In genomic region chr5:9831823-9832222, GRCh38 we compare ENCODE assay signal across 26 cellular contexts.
"Had no signal": no experiment of that assay in that cellular context is flagged by ENCODE, and none has a peak within 500 bp of the region (broad histone marks: within the 10 kb centered on the region; RNA-seq: fewer than 3 reads in every experiment).

No MANE protein-coding gene starts in this region.

- H3K4me1 ChIP-seq: colonic mucosa, left lung, lower lobe of right lung, right atrium auricular region, stomach, suprapubic skin, tibial nerve had no signal

- H3K27me3 ChIP-seq: colonic mucosa, left lung, right atrium auricular region, suprapubic skin, tibial nerve had no signal

- H3K36me3 ChIP-seq: colonic mucosa, left lung, lower lobe of right lung, right atrium auricular region, stomach, suprapubic skin, tibial nerve had no signal

- ATAC-seq: activated CD4-positive, CD25-positive, alpha-beta regulatory T cell treated with anti-CD3 and anti-CD28 coated beads, Interleukin-2, amount 50 U/mL, for 24 hours; activated naive CD8-positive, alpha-beta T cell treated with anti-CD3 and anti-CD28 coated beads, Interleukin-2, amount 50 U/mL, for 24 hours; activated T-cell treated with anti-CD3 and anti-CD28 coated beads, Interleukin-2, amount 50 U/mL, for 4 hours; activated T-helper 17 cell treated with anti-CD3 and anti-CD28 coated beads, Interleukin-2, amount 50 U/mL, for 72 hours; left lung; lower lobe of right lung; natural killer cell treated with Interleukin-12 subunit alpha and Interleukin-12 subunit beta and Interleukin-15 and Interleukin-18, amount 100 ng/mL, for 72 hours; stimulated activated naive B cell treated with anti-CD40 and anti-IgM and Interleukin-4, amounts not matched to agents 10 μg/mL and 1 μg/mL and 100 μg/mL, for 72 hours had no signal

- H3K36me3 Mint-ChIP-seq: activated CD4-positive, alpha-beta memory T cell treated with anti-CD3 and anti-CD28 coated beads for 36 hours; natural killer cell treated with Interleukin-12 subunit alpha and Interleukin-12 subunit beta and Interleukin-15 and Interleukin-18, amount 100 ng/mL, for 72 hours; stimulated activated naive B cell treated with anti-CD40 and anti-IgM and Interleukin-4, amounts not matched to agents 10 μg/mL and 1 μg/mL and 100 μg/mL, for 72 hours had no signal

- DNase-seq: activated CD4-positive, alpha-beta memory T cell treated with anti-CD3 and anti-CD28 coated beads for 36 hours; activated CD4-positive, alpha-beta T cell treated with anti-CD3 and anti-CD28 coated beads, Interleukin-2, amount 10 ng/mL, durations not matched to agents 24 days and 14 days; activated gamma-delta T cell treated with Interleukin-2 at 50 U/mL for 16 hours; activated naive CD4-positive, alpha-beta T cell treated with anti-CD3 and anti-CD28 coated beads, Interleukin-2, amount 50 U/mL, for 16 hours; activated naive CD8-positive, alpha-beta T cell treated with anti-CD3 and anti-CD28 coated beads, Interleukin-2, amount 50 U/mL, for 24 hours; activated T-cell treated with anti-CD3 and anti-CD28 coated beads, Interleukin-2, amount 50 U/mL, for 4 hours; anterior cingulate cortex; cerebellar nuclear complex; colonic mucosa; effector CD8-positive, alpha-beta T cell; left lung; lower lobe of right lung; mesenchymal stem cell; stimulated activated CD4-positive, alpha-beta T cell treated with anti-CD3 and anti-CD28 coated beads, Interleukin-15, amount 100 ng/mL, for 24 hours; stimulated activated CD4-positive, alpha-beta T cell treated with anti-CD3 and anti-CD28 coated beads, Interleukin-2, amount 100 ng/mL, for 24 hours; stimulated activated naive B cell treated with anti-CD40 and anti-IgM and Interleukin-4, amounts not matched to agents 10 μg/mL and 1 μg/mL and 100 μg/mL, for 72 hours; stomach; T-helper 1 cell had no signal

- H3K27me3 Mint-ChIP-seq: activated CD4-positive, alpha-beta memory T cell treated with anti-CD3 and anti-CD28 coated beads for 36 hours; activated CD4-positive, alpha-beta T cell treated with anti-CD3 and anti-CD28 coated beads, Interleukin-2, amount 10 ng/mL, durations not matched to agents 24 days and 14 days; activated naive CD8-positive, alpha-beta T cell treated with anti-CD3 and anti-CD28 coated beads, Interleukin-2, amount 50 U/mL, for 24 hours; natural killer cell treated with Interleukin-12 subunit alpha and Interleukin-12 subunit beta and Interleukin-15 and Interleukin-18, amount 100 ng/mL, for 72 hours had no signal

- H3K9me3 Mint-ChIP-seq: activated CD4-positive, alpha-beta memory T cell treated with anti-CD3 and anti-CD28 coated beads for 36 hours; activated CD4-positive, alpha-beta T cell treated with anti-CD3 and anti-CD28 coated beads, Interleukin-2, amount 10 ng/mL, durations not matched to agents 24 days and 14 days; activated naive CD8-positive, alpha-beta T cell treated with anti-CD3 and anti-CD28 coated beads, Interleukin-2, amount 50 U/mL, for 24 hours; activated T-cell treated with anti-CD3 and anti-CD28 coated beads, Interleukin-2, amount 50 U/mL, for 4 hours; T-helper 2 cell treated with Interferon-gamma antibody and Interleukin-4, amounts not matched to agents 5 μg/mL and 100 μg/mL, for 36 hours had no signal

- H3K4me3 ChIP-seq: colonic mucosa, left lung, lower lobe of right lung, right atrium auricular region, stomach, suprapubic skin, tibial nerve had no signal

- H3K9me3 ChIP-seq: colonic mucosa, left lung, lower lobe of right lung, right atrium auricular region, stomach, suprapubic skin, tibial nerve had no signal

- H3K27ac Mint-ChIP-seq: activated CD4-positive, alpha-beta memory T cell treated with anti-CD3 and anti-CD28 coated beads for 36 hours; activated CD4-positive, alpha-beta T cell treated with anti-CD3 and anti-CD28 coated beads, Interleukin-2, amount 10 ng/mL, durations not matched to agents 24 days and 14 days; activated naive CD8-positive, alpha-beta T cell treated with anti-CD3 and anti-CD28 coated beads, Interleukin-2, amount 50 U/mL, for 24 hours; activated T-helper 17 cell treated with anti-CD3 and anti-CD28 coated beads, Interleukin-2, amount 50 U/mL, for 72 hours; natural killer cell treated with Interleukin-12 subunit alpha and Interleukin-12 subunit beta and Interleukin-15 and Interleukin-18, amount 100 ng/mL, for 72 hours; stimulated activated naive B cell treated with anti-CD40 and anti-IgM and Interleukin-4, amounts not matched to agents 10 μg/mL and 1 μg/mL and 100 μg/mL, for 72 hours; T-helper 2 cell treated with Interferon-gamma antibody and Interleukin-4, amounts not matched to agents 5 μg/mL and 100 μg/mL, for 36 hours had no signal

- H3K27ac ChIP-seq: colonic mucosa, left lung, lower lobe of right lung, right atrium auricular region, stomach, suprapubic skin, tibial nerve, VCaP had no signal

- H3K4me1 Mint-ChIP-seq: activated CD4-positive, alpha-beta T cell treated with anti-CD3 and anti-CD28 coated beads, Interleukin-2, amount 10 ng/mL, durations not matched to agents 24 days and 14 days; activated naive CD8-positive, alpha-beta T cell treated with anti-CD3 and anti-CD28 coated beads, Interleukin-2, amount 50 U/mL, for 24 hours; activated T-helper 17 cell treated with anti-CD3 and anti-CD28 coated beads, Interleukin-2, amount 50 U/mL, for 72 hours; stimulated activated naive B cell treated with anti-CD40 and anti-IgM and Interleukin-4, amounts not matched to agents 10 μg/mL and 1 μg/mL and 100 μg/mL, for 72 hours had no signal

- H3K4me3 Mint-ChIP-seq: activated CD4-positive, alpha-beta memory T cell treated with anti-CD3 and anti-CD28 coated beads for 36 hours; activated CD4-positive, alpha-beta T cell treated with anti-CD3 and anti-CD28 coated beads, Interleukin-2, amount 10 ng/mL, durations not matched to agents 24 days and 14 days; activated naive CD8-positive, alpha-beta T cell treated with anti-CD3 and anti-CD28 coated beads, Interleukin-2, amount 50 U/mL, for 24 hours; activated T-cell treated with anti-CD3 and anti-CD28 coated beads, Interleukin-2, amount 50 U/mL, for 4 hours; activated T-helper 17 cell treated with anti-CD3 and anti-CD28 coated beads, Interleukin-2, amount 50 U/mL, for 72 hours; natural killer cell treated with Interleukin-12 subunit alpha and Interleukin-12 subunit beta and Interleukin-15 and Interleukin-18, amount 100 ng/mL, for 72 hours; stimulated activated naive B cell treated with anti-CD40 and anti-IgM and Interleukin-4, amounts not matched to agents 10 μg/mL and 1 μg/mL and 100 μg/mL, for 72 hours; T-helper 2 cell treated with Interferon-gamma antibody and Interleukin-4, amounts not matched to agents 5 μg/mL and 100 μg/mL, for 36 hours had no signal
